Comparison of ENCODE assay signal across 8 cellular contexts in the genomic region with DNA sequence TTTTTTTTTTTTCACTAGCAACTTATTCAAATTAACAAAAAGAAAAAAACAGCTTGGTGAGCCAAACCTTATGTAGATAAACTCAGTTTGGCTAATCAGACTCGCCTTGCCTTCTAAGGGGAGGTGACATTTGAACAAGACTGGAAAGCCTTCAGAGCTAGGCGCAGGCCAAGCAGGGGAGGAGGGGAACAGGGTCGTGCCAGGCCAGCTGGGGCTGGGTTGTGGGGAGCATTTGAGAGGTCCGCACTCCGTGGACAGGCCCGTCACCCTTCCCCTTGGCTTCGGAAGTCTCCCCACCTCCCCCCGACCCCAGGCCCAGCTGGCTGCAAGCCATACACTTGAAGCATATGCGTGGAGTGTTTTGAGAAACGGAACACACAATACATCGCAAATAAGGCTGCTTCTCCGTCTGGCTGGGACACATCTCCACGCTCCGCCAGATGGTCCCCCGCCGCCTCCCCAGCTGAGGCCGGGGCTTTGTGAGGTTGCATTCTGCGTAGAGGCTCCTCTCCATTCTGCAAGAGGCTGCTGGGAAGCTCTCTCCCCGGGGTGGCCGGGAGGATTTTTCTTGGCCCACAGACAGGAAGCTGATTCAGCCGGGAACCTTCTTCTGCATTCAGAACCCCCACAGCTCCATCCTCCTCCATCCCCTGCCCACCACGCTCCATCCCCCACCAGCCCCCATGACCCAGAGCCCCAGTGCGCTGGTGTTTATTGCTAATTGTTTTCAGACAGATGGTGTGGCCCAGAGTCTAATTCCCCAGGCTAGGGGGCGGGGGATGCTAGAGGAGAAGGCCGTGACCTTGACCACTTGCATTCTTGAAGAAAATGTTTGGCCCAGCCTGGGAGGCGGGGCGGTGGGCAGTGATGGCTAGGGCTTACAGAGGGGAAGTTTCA.
A peak's percentile ranks its signal among the peaks of the same experiment; 100 is the strongest.
DNase-seq lines count a peak whose midpoint lies in the region; ATAC-seq and TF ChIP-seq lines count a peak whose summit lies in the region.

No MANE protein-coding gene starts in this region.

- TF ChIP-seq POLR2A in NB4 (IDR thresholded peaks at IDR 0.05; ENCODE audit: extremely low read depth, insufficient read length) = no peak

- H3K27ac ChIP-seq in skin epidermis = peak overlapping the region in 19 of 21 experiments; percentile 4 to 82 (median 67)

- no peak for ATAC-seq in HG02840 (IDR thresholded peaks at IDR 0.05; ENCODE audit: low FRiP score, unreplicated experiment)
- ATAC-seq in GM21526 (IDR thresholded peaks at IDR 0.05; ENCODE audit: low FRiP score, unreplicated experiment) = no peak
- no peak for ATAC-seq in HG02970 (IDR thresholded peaks at IDR 0.05; ENCODE audit: low FRiP score, unreplicated experiment)

- DNase-seq in AG09319 (ENCODE audit: extremely low read depth, low read depth) (peak; percentile 88), NB4 (ENCODE audit: low read depth) (peak; percentile 94), anterior cingulate cortex (lab: John Stamatoyannopoulos, UW) (peak; percentile 40 to 89 (median 78)), iPS DF 19.7 (ENCODE audit: low read depth, low spot score) (peak; percentile 77)

- H3K4me3 ChIP-seq in NB4 (ENCODE audit: low read depth, low read length) (no peak overlapping the region), skin epidermis (no peak overlapping the region)

- TF ChIP-seq CTCF in AG09319 (IDR thresholded peaks at IDR 0.05; ENCODE audit: low read depth, low read length) (no peak), NB4 (IDR thresholded peaks at IDR 0.05; ENCODE audit: low read depth, low read length) (no peak)
